In the genomic region with DNA sequence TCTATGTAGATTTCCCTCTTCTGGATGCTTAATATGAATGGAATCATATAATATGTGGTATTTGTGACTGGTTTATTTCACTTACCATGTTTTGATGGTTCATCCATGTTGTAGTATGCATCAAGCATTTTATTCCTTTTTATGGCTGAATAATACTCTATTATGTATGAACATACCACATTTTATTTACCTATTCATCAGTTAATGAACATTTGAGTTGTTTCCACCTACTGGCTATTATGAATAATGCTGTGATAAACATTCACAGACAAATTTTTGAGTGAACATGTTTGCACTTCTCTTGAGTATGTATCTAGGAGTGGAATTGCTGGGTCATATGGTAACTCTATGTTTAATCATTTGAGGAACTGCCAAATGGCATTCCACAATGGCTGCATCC, we compare ENCODE assay signal across 1 cellular context.
TF ChIP-seq lines count a peak whose summit lies in the region.

No MANE protein-coding gene starts in this region.

TF ChIP-seq in HEK293, 187 proteins besides CTCF, POLR2A, EP300 and RAD21 (continued from another document):
- TF ChIP-seq, protein P1, sequence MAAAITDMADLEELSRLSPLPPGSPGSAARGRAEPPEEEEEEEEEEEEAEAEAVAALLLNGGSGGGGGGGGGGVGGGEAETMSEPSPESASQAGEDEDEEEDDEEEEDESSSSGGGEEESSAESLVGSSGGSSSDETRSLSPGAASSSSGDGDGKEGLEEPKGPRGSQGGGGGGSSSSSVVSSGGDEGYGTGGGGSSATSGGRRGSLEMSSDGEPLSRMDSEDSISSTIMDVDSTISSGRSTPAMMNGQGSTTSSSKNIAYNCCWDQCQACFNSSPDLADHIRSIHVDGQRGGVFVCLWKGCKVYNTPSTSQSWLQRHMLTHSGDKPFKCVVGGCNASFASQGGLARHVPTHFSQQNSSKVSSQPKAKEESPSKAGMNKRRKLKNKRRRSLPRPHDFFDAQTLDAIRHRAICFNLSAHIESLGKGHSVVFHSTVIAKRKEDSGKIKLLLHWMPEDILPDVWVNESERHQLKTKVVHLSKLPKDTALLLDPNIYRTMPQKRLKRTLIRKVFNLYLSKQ (tag by site-specific recombination; IDR thresholded peaks at IDR 0.05; ENCODE audit: borderline replicate concordance) = no peak
- TF ChIP-seq ZNF248 (tag by site-specific recombination; IDR thresholded peaks at IDR 0.05) = no peak
- TF ChIP-seq ZNF19 (tag by site-specific recombination; IDR thresholded peaks at IDR 0.05; ENCODE audit: low read depth) = no peak
- TF ChIP-seq SP7 (tag by site-specific recombination; IDR thresholded peaks at IDR 0.05) = no peak
- TF ChIP-seq ZNF239 (tag by site-specific recombination; IDR thresholded peaks at IDR 0.05) = no peak
- TF ChIP-seq ZNF112 (tag by site-specific recombination; IDR thresholded peaks at IDR 0.05) = no peak
- TF ChIP-seq ZNF140 (tag by site-specific recombination; IDR thresholded peaks at IDR 0.05) = peak; percentile 75
